9 cellular contexts compared by ENCODE assay signal in the genomic region with DNA sequence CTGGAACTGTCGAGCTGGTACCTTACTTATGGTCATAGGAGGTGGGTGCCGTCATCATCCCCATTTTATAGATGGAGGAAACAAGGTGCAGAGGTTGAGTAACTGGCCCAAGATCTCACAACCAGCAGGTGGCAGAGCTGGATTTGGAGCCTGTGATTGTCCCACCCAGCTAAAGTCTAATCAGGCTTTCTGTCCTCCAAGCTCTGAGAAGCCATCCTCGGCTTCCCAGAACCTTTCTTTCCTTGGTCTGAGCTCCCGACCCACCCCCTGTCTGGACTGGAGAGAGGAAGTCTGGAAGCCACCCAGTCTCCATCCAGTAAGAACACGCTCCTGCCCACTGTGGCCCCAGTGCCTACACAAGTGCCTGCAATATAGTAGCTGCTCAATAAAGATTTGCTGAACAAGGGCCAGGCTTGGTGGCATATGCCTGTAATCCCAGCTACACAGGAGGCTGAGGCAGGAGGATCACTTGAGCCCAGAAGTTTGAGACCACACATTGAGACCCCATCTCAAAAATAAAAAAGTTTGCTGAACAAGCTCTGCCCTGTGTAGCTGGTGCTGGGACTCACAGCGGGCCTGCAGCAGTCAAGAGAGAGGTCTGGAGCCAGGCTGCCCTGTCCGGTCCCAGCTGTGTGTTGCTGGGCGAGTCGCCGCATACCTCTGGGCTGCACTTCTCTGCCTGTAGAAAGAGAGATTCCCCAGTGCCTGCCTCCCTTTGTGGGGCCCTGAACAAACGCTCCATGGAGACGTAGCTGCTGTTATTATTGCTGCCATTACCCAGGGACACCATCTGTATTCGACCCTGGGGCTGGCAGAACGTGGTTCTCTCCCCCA. TPM values are rescaled to one million over a fixed set of nuclear protein-coding genes. Genes with fewer than 3 reads are reported as not detected.
DNase-seq lines count a peak whose midpoint lies in the region; ATAC-seq and TF ChIP-seq lines count a peak whose summit lies in the region.
"Had no signal": no experiment of that assay in that cellular context is flagged by ENCODE, and none has a peak within 500 bp of the region (broad histone marks: within the 10 kb centered on the region; RNA-seq: fewer than 3 reads in every experiment).

No MANE protein-coding gene starts in this region.

- no peak overlapping the region for H3K4me3 ChIP-seq in cardiac muscle cell
- H3K4me3 ChIP-seq in PC-9, result no peak overlapping the region
- no peak overlapping the region for H3K4me3 ChIP-seq in fibroblast of lung (replicated peaks in 1 of 4; ENCODE audit: control extremely low read depth in 1 of 4, insufficient read depth in 1 of 4, low read depth in 3 of 4, low read length in 4 of 4)
- H3K4me3 ChIP-seq in upper lobe of right lung, result no peak overlapping the region

- DNase-seq in cardiac muscle cell (ENCODE audit: low read depth in 1 of 2, low spot score in 1 of 2) (peak in 1 of 2 donors; percentile 28), cardiac septum (ENCODE audit: low spot score) (no peak), PC-9 (peak in 1 of 2 experiments; percentile 15), fibroblast of lung (ENCODE audit: low read depth in 2 of 2) (peak; percentile 4 to 19), upper lobe of right lung (no peak), C1 segment of cervical spinal cord (lab: John Stamatoyannopoulos, UW) (no peak), NCI-H2227 (lab: John Stamatoyannopoulos, UW; ENCODE audit: unreplicated experiment) (no peak)

- H3K27ac ChIP-seq in cardiac muscle cell, result no peak overlapping the region
- H3K27ac ChIP-seq in PC-9, result no peak overlapping the region
- no peak overlapping the region for H3K27ac ChIP-seq in fibroblast of lung (ENCODE audit: insufficient read depth, low read length)
- H3K27ac ChIP-seq in upper lobe of right lung, result no peak overlapping the region

- H3K9me2 ChIP-seq in PC-9 (ENCODE audit: insufficient read depth), result no peaks in the 10 kb centered on the region

- intact Hi-C loops in cardiac septum (cut with DNase I), result no loop called here
- intact Hi-C loops in PC-9 (cut with micrococcal nuclease; ENCODE audit: unreplicated experiment), result loop anchor here (1.0 kb wide), 1 partner anchor 166 kb away; no protein-coding TSS in a partner anchor
- intact Hi-C loops in upper lobe of right lung (cut with DNase I), result no loop called here

- ATAC-seq in upper lobe of right lung (no peak), HG03432 (IDR thresholded peaks at IDR 0.05; ENCODE audit: unreplicated experiment) (no peak)
- ATAC-seq: T-cell had no signal

- no peaks in the 10 kb centered on the region for H3K27me3 ChIP-seq in cardiac muscle cell
- H3K27me3 ChIP-seq in PC-9 (ENCODE audit: insufficient read depth, low read depth), result peaks cover 32% of the 10 kb centered on the region
- peaks cover 6% of the 10 kb centered on the region for H3K27me3 ChIP-seq in fibroblast of lung (ENCODE audit: control insufficient read depth, insufficient read depth, low read length)
- peaks cover 5% of the 10 kb centered on the region for H3K27me3 ChIP-seq in upper lobe of right lung

- H4K20me1 ChIP-seq in PC-9 (ENCODE audit: insufficient read depth) (no peaks in the 10 kb centered on the region), fibroblast of lung (ENCODE audit: control insufficient read depth, extremely low read depth, insufficient read depth, low read length) (no peaks in the 10 kb centered on the region)

- H3K36me3 ChIP-seq in cardiac muscle cell (no peaks in the 10 kb centered on the region), PC-9 (ENCODE audit: low read depth) (no peaks in the 10 kb centered on the region), fibroblast of lung (ENCODE audit: control insufficient read depth, insufficient read depth, low read length) (no peaks in the 10 kb centered on the region), upper lobe of right lung (no peaks in the 10 kb centered on the region)

- no peak overlapping the region for H3K9ac ChIP-seq in fibroblast of lung (ENCODE audit: insufficient read depth, low read length)

- H3K4me2 ChIP-seq in PC-9 (no peak overlapping the region), fibroblast of lung (ENCODE audit: extremely low read depth, insufficient read depth, low read length) (no peak overlapping the region)

- H3K9me3 ChIP-seq in cardiac muscle cell (ENCODE audit: low read depth) (no peaks in the 10 kb centered on the region), PC-9 (ENCODE audit: insufficient read depth, low read depth) (no peaks in the 10 kb centered on the region), fibroblast of lung (ENCODE audit: control insufficient read depth, insufficient read depth, low read depth, low read length) (no peaks in the 10 kb centered on the region), upper lobe of right lung (no peaks in the 10 kb centered on the region)

- TF ChIP-seq CTCF in cardiac muscle cell (IDR thresholded peaks at IDR 0.05; ENCODE audit: low read depth, low read length), result peak; percentile 35
- peak; percentile 57 for TF ChIP-seq CTCF in PC-9 (conservative IDR thresholded peaks at IDR 0.05)
- TF ChIP-seq CTCF in fibroblast of lung (conservative IDR thresholded peaks at IDR 0.05 in 1 of 2, IDR thresholded peaks at IDR 0.05 in 1 of 2; ENCODE audit: low read depth in 1 of 2, low read length in 2 of 2), result peak; percentile 19 to 35
- TF ChIP-seq CTCF in upper lobe of right lung (IDR thresholded peaks at IDR 0.05), result peak; percentile 13

- H3K4me1 ChIP-seq in cardiac muscle cell (ENCODE audit: low read depth) (no peaks in the 10 kb centered on the region), PC-9 (replicated peaks; ENCODE audit: insufficient read depth) (no peaks in the 10 kb centered on the region), fibroblast of lung (ENCODE audit: control insufficient read depth, extremely low read depth, insufficient read depth, low read length) (no peaks in the 10 kb centered on the region), upper lobe of right lung (no peaks in the 10 kb centered on the region)

- POLR2A ChIA-PET in PC-9 (lab: Charles Lee; ENCODE audit: unreplicated experiment), result interaction anchor here (0.6 kb wide), 1 partner anchor 674 kb away, joined by 4 read pairs; no protein-coding TSS in a partner anchor

- H3F3A ChIP-seq in PC-9 (ENCODE audit: insufficient read depth, low read depth), result no peaks in the 10 kb centered on the region

- CTCF ChIA-PET in PC-9 (lab: Charles Lee), result interaction anchor here (0.6 to 1.2 kb wide), 3 partner anchors 18 to 166 kb away, joined by 3 to 6 read pairs (median 5); no protein-coding TSS in a partner anchor

- H2AFZ ChIP-seq in PC-9, result no peak overlapping the region
- H2AFZ ChIP-seq in fibroblast of lung (ENCODE audit: low read length), result no peak overlapping the region

- H3K79me2 ChIP-seq in PC-9 (ENCODE audit: low read depth), result no peaks in the 10 kb centered on the region
- H3K79me2 ChIP-seq in fibroblast of lung (ENCODE audit: control insufficient read depth, insufficient read depth, low read length), result no peaks in the 10 kb centered on the region

- BruUV-seq in PC-9 (replicated peaks; lab: Mats Ljungman, UMichigan), result no TSS peak

RNA-seq across cellular contexts. Expression of a gene that starts 32.5 kb away (rescaled TPM):
- total RNA-seq in cardiac muscle cell (33.5 and 45.7 TPM in 2 replicates), cardiac septum (95.2 TPM), PC-9 (2021) (62.6 and 63.0 TPM in 2 replicates), fibroblast of lung (12.1 and 25.9 TPM in 2 replicates), upper lobe of right lung (61.2 TPM)
- polyA plus RNA-seq in cardiac muscle cell (51.6 and 63.3 TPM in 2 replicates), fibroblast of lung (26.9 and 40.2 TPM in 2 replicates)
- polyA plus RNA-seq in fibroblast of lung (2012), result 73.5 and 83.0 TPM in 2 replicates
- polyA minus RNA-seq in fibroblast of lung (ENCODE audit: low replicate concordance), result 204 and 221 TPM in 2 replicates

RNA-seq across cellular contexts. Expression of a gene that starts 37.4 kb away (rescaled TPM):
- total RNA-seq in cardiac muscle cell, result 33.5 and 36.0 TPM in 2 replicates
- polyA plus RNA-seq in cardiac muscle cell, result 42.2 and 43.5 TPM in 2 replicates
- 14.7 TPM for total RNA-seq in cardiac septum
- 19.4 and 25.7 TPM in 2 replicates for total RNA-seq in PC-9 (2021)
- total RNA-seq in fibroblast of lung, result 21.8 and 24.6 TPM in 2 replicates
- 24.3 and 25.3 TPM in 2 replicates for polyA plus RNA-seq in fibroblast of lung
- 23.3 and 24.1 TPM in 2 replicates for polyA plus RNA-seq in fibroblast of lung (2012)
- polyA minus RNA-seq in fibroblast of lung (ENCODE audit: low replicate concordance), result 55.4 and 72.6 TPM in 2 replicates
- total RNA-seq in upper lobe of right lung, result 24.4 TPM

Comparison
In these comparisons a context has a peak if more than half of its experiments do, and no peak if none do; other contexts are left out.
1. DNase-seq: peak in fibroblast of lung (2 of 2); none in cardiac septum (single experiment), upper lobe of right lung (single experiment), C1 segment of cervical spinal cord (0 of 14) and NCI-H2227 (single experiment).
2. Peak in every context shown above with its lines, with median percentiles within 50 percentile points of each other: CTCF ChIP-seq.